In genomic region chr3:179174898-179175297, GRCh38 we compare ENCODE assay signal across 1 cellular context.
TF ChIP-seq lines count a peak whose summit lies in the region.

No MANE protein-coding gene starts in this region.

TF ChIP-seq in endothelial cell of umbilical vein, 7 proteins besides CTCF, POLR2A, EP300 and RAD21:
- TF ChIP-seq, protein P1, sequence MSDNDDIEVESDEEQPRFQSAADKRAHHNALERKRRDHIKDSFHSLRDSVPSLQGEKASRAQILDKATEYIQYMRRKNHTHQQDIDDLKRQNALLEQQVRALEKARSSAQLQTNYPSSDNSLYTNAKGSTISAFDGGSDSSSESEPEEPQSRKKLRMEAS (IDR thresholded peaks at IDR 0.05; ENCODE audit: insufficient read depth, insufficient read length), result no peak
- no peak for TF ChIP-seq JUN (IDR thresholded peaks at IDR 0.05; ENCODE audit: borderline replicate concordance, insufficient read depth, insufficient read length, low read depth)
- no peak for TF ChIP-seq EZH2 (IDR thresholded peaks at IDR 0.05; ENCODE audit: borderline replicate concordance, low read depth, low read length, severe bottlenecking)
